Comparison of ENCODE assay signal across 11 cellular contexts in the genomic region with DNA sequence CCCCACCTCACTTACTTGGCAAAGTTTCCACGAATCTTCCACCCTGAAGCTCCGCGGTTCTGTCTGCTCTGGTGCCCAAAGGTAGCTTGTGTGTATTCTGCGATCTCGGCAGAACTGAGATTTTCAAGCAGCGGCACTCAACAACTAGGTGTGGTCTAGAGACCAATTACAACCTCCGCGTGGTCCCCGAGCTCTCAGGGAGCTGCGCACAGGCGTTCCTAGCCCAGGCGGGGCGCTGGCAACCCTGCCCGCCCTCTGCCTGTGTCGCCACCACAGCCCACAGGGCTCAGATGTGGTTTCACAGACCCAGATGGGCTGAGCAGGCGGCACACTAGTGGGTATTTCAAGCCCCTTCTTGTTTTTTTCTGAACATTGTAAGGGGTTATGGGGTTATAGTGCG. TPM values are rescaled to one million over a fixed set of nuclear protein-coding genes. Genes with fewer than 3 reads are reported as not detected.
DNase-seq lines count a peak whose midpoint lies in the region; ATAC-seq, FAIRE-seq and TF ChIP-seq lines count a peak whose summit lies in the region.
"Had no signal": no experiment of that assay in that cellular context is flagged by ENCODE, and none has a peak within 500 bp of the region (broad histone marks: within the 10 kb centered on the region; RNA-seq: fewer than 3 reads in every experiment).

No MANE protein-coding gene starts in this region.

- H3K27ac ChIP-seq in HepG2 (ENCODE audit: extremely low read length, insufficient read depth, low read length), result no peak overlapping the region
- no peak overlapping the region for H3K27ac ChIP-seq in smooth muscle cell (ENCODE audit: low read depth)

- TF ChIP-seq CTCF in brain (conservative IDR thresholded peaks at IDR 0.05), result no peak
- TF ChIP-seq CTCF in HepG2 (CRISPR knock-in tag; IDR thresholded peaks at IDR 0.05), result no peak
- TF ChIP-seq CTCF in smooth muscle cell (IDR thresholded peaks at IDR 0.05; ENCODE audit: borderline replicate concordance, insufficient read depth, poor library complexity, severe bottlenecking), result no peak

- in situ Hi-C loops in HepG2 (cut with HindIII; ENCODE audit: extremely low pct_ligation_motif_present, low pct_unique_long_range_greater_than_20kb), result no loop called here

- BruUV-seq in HepG2 (replicated peaks; lab: Mats Ljungman, UMichigan), result no TSS peak

- H3K9me3 Mint-ChIP-seq in brain, result no peaks in the 10 kb centered on the region

- peak; percentile 30 for DNase-seq in activated CD4-positive, alpha-beta T cell treated with anti-CD3 and anti-CD28 coated beads for 48 hours
- DNase-seq in activated CD4-positive, alpha-beta T cell treated with anti-CD3 and anti-CD28 coated beads for 1 hour, result no peak
- DNase-seq in SW480 (ENCODE audit: low spot score), result peak; percentile 76
- DNase-seq in stimulated activated CD8-positive, alpha-beta memory T cell treated with anti-CD3 and anti-CD28 coated beads, Interleukin-7, amount 100 ng/mL, for 24 hours (ENCODE audit: low read depth), result peak; percentile 25
- no peak for DNase-seq in NK-92 (lab: John Stamatoyannopoulos, UW; ENCODE audit: unreplicated experiment)
- DNase-seq in HepG2 (ENCODE audit: low spot score), result no peak
- DNase-seq in smooth muscle cell (lab: John Stamatoyannopoulos, UW; ENCODE audit: unreplicated experiment), result no peak
- DNase-seq: C1 segment of cervical spinal cord, HCEC 1CT had no signal

- H3K4me1 ChIP-seq in HepG2 (ENCODE audit: insufficient read depth, low read length) (peaks cover 25% of the 10 kb centered on the region), smooth muscle cell (ENCODE audit: low read depth) (peaks cover 16% of the 10 kb centered on the region)

- peaks cover 7% of the 10 kb centered on the region for H3F3A ChIP-seq in smooth muscle cell (ENCODE audit: low read depth)

- H3K36me3 Mint-ChIP-seq in brain, result peaks cover 27% of the 10 kb centered on the region

- H2AFZ ChIP-seq in HepG2 (ENCODE audit: low read length) (no peak overlapping the region), smooth muscle cell (ENCODE audit: low read depth) (no peak overlapping the region)

- WGBS in HepG2 (ENCODE audit: low lambda C conversion rate), result 99% methylated on average over 15 of the region's 17 CpGs
- 94% methylated on average over 17 of the region's 17 CpGs for WGBS in smooth muscle cell (ENCODE audit: low lambda C conversion rate)

- no peaks in the 10 kb centered on the region; a peak in 1 of 5 replicates for H3K27me3 ChIP-seq in HepG2 (ENCODE audit: control insufficient read depth in 1 of 2, insufficient read depth in 2 of 2, low read length in 2 of 2)
- no peaks in the 10 kb centered on the region for H3K27me3 ChIP-seq in smooth muscle cell (ENCODE audit: low read depth)
- H3K27me3 ChIP-seq: pancreas had no signal

- no peak for TF ChIP-seq POLR2A in HepG2 (IDR thresholded peaks at IDR 0.05; ENCODE audit: insufficient read depth in 1 of 2, low read depth in 2 of 2, low read length in 2 of 2)

- H3K79me2 ChIP-seq in HepG2 (ENCODE audit: insufficient read depth, low read length) (peaks cover 27% of the 10 kb centered on the region), smooth muscle cell (ENCODE audit: low read depth) (peaks cover 31% of the 10 kb centered on the region)

- H3K36me3 ChIP-seq in HepG2 (replicated peaks in 1 of 2; ENCODE audit: control insufficient read depth in 1 of 2, insufficient read depth in 2 of 2, low read length in 2 of 2) (peaks cover 3 to 23% of the 10 kb centered on the region in 2 experiments; a peak in 4 of 5 replicates), smooth muscle cell (ENCODE audit: low read depth) (peaks cover 6% of the 10 kb centered on the region)

- peaks cover 46% of the 10 kb centered on the region for H3K4me1 Mint-ChIP-seq in brain

- no peaks in the 10 kb centered on the region for H3K9me3 ChIP-seq in HepG2 (ENCODE audit: low read length)
- no peaks in the 10 kb centered on the region for H3K9me3 ChIP-seq in smooth muscle cell (replicated peaks; ENCODE audit: low read depth)
- H3K9me3 ChIP-seq: pancreas had no signal

- H4K20me1 ChIP-seq in HepG2 (ENCODE audit: insufficient read depth, low read length) (peaks cover 15% of the 10 kb centered on the region; the same call in 1 of the 2 replicates), smooth muscle cell (ENCODE audit: low read depth) (peaks cover 32% of the 10 kb centered on the region)

- H3K27me3 Mint-ChIP-seq in brain, result peaks cover 11% of the 10 kb centered on the region

- H3K9ac ChIP-seq in HepG2 (ENCODE audit: insufficient read depth, low read depth, low read length), result no peak overlapping the region
- H3K9ac ChIP-seq in smooth muscle cell (ENCODE audit: low read depth), result no peak overlapping the region

- POLR2A ChIA-PET in HepG2 (lab: Yijun Ruan, JAX), result no interaction called here

- H3K4me3 ChIP-seq in HepG2 (replicated peaks in 1 of 3; ENCODE audit: insufficient read depth in 1 of 3, low read depth in 2 of 3, low read length in 3 of 3) (no peak overlapping the region), smooth muscle cell (no peak overlapping the region)

- TF ChIP-seq EP300 in HepG2 (IDR thresholded peaks at IDR 0.05; ENCODE audit: low read depth in 2 of 2, low read length in 2 of 2) (no peak), HepG2 (CRISPR knock-in tag; IDR thresholded peaks at IDR 0.05; ENCODE audit: borderline replicate concordance) (no peak)

- H3K4me2 ChIP-seq in HepG2 (ENCODE audit: low read depth, low read length) (no peak overlapping the region), smooth muscle cell (no peak overlapping the region)

- ATAC-seq in HepG2, result no peak
- ATAC-seq: pancreas had no signal

- peak overlapping the region; percentile 79 to 99 (median 92) for H3K4me3 Mint-ChIP-seq in brain

- CTCF ChIA-PET in HepG2 (lab: Yijun Ruan, JAX; ENCODE audit: low intra/inter-chr PET ratio, low total read pairs), result no interaction called here

- H3K27ac Mint-ChIP-seq in brain, result peak overlapping the region in 4 of 5 experiments; percentile 58 to 94 (median 72)

- no peak for TF ChIP-seq RAD21 in HepG2 (CRISPR knock-in tag; IDR thresholded peaks at IDR 0.05)

- no peak for FAIRE-seq in HepG2 (lab: Jason Lieb, UNC)
- FAIRE-seq: pancreas had no signal

- intact Hi-C loops in HepG2 (cut with micrococcal nuclease; ENCODE audit: unreplicated experiment), result no loop called here

RNA-seq across cellular contexts. Expression of a gene that starts 1.5 kb away (rescaled TPM):
- polyA plus RNA-seq in brain (ENCODE audit: insufficient read depth, low read depth, low replicate concordance), result 76.7 TPM
- 70.9 and 82.4 TPM in 2 replicates for total RNA-seq in HepG2 (2016; rRNA removed; fragmentation: Illumina TruSeq; extraction: Trizol)
- 20.0 and 22.9 TPM in 2 replicates for total RNA-seq in HepG2 (2016; cell fraction: cytosol; rRNA removed; fragmentation: Illumina TruSeq; extraction: Trizol; ENCODE audit: low read depth)
- 69.5 and 88.5 TPM in 2 replicates for total RNA-seq in HepG2 (2016; cell fraction: insoluble cytoplasmic fraction; rRNA removed; fragmentation: Illumina TruSeq; extraction: Trizol)
- total RNA-seq in HepG2 (2016; cell fraction: membrane; rRNA removed; fragmentation: Illumina TruSeq; extraction: Trizol), result 38.1 and 41.9 TPM in 2 replicates
- total RNA-seq in HepG2 (2016; cell fraction: nucleus; rRNA removed; fragmentation: Illumina TruSeq; extraction: Trizol), result 32.8 and 33.7 TPM in 2 replicates
- 19.4 and 20.7 TPM in 2 replicates for polyA plus RNA-seq in HepG2 (2011; rRNA removed)
- 28.6 and 29.8 TPM in 2 replicates for polyA plus RNA-seq in HepG2 (2011; cell fraction: cytosol; rRNA removed)
- 20.6 and 25.2 TPM in 2 replicates for polyA plus RNA-seq in HepG2 (2011; cell fraction: nucleus; rRNA removed)
- polyA plus RNA-seq in HepG2 (2012), result 30.0 and 42.8 TPM in 2 replicates
- 14.9 and 15.9 TPM in 2 replicates for polyA plus RNA-seq in HepG2 (2016; cell fraction: cytosol; fragmentation: Illumina TruSeq; extraction: Trizol; ENCODE audit: low read depth)
- 79.4 and 80.8 TPM in 2 replicates for polyA plus RNA-seq in HepG2 (2016; cell fraction: insoluble cytoplasmic fraction; fragmentation: Illumina TruSeq; extraction: Trizol; ENCODE audit: low read depth)
- polyA plus RNA-seq in HepG2 (2016; cell fraction: membrane; fragmentation: Illumina TruSeq; extraction: Trizol; ENCODE audit: low read depth), result 26.6 and 28.0 TPM in 2 replicates
- 44.1 and 48.9 TPM in 2 replicates for polyA plus RNA-seq in HepG2 (2016; cell fraction: nucleus; fragmentation: Illumina TruSeq; extraction: Trizol; ENCODE audit: insufficient read depth, low read depth)
- polyA minus RNA-seq in HepG2 (2011; rRNA and poly(A)+ RNA removed; ENCODE audit: low replicate concordance), result 24.3 and 31.1 TPM in 2 replicates
- 17.2 and 17.3 TPM in 2 replicates for polyA minus RNA-seq in HepG2 (2011; cell fraction: cytosol; rRNA and poly(A)+ RNA removed)
- 32.8 and 37.0 TPM in 2 replicates for polyA minus RNA-seq in HepG2 (2011; cell fraction: nucleus; rRNA and poly(A)+ RNA removed)
- 68.8 and 72.4 TPM in 2 replicates for total RNA-seq in smooth muscle cell
- polyA plus RNA-seq in smooth muscle cell, result 76.2 and 82.6 TPM in 2 replicates

RNA-seq across cellular contexts. Expression of a gene that starts 23.8 kb away (rescaled TPM):
- 1.3 TPM for polyA plus RNA-seq in brain (ENCODE audit: insufficient read depth, low read depth, low replicate concordance)
- total RNA-seq in HepG2 (2016; rRNA removed; fragmentation: Illumina TruSeq; extraction: Trizol), result 0.04 TPM in 1 of 2 replicates, not detected in the other
- not detected in 2 replicates for total RNA-seq in HepG2 (2016; cell fraction: cytosol; rRNA removed; fragmentation: Illumina TruSeq; extraction: Trizol; ENCODE audit: low read depth)
- total RNA-seq in HepG2 (2016; cell fraction: insoluble cytoplasmic fraction; rRNA removed; fragmentation: Illumina TruSeq; extraction: Trizol), result not detected in 2 replicates
- total RNA-seq in HepG2 (2016; cell fraction: membrane; rRNA removed; fragmentation: Illumina TruSeq; extraction: Trizol), result not detected in 2 replicates
- total RNA-seq in HepG2 (2016; cell fraction: nucleus; rRNA removed; fragmentation: Illumina TruSeq; extraction: Trizol), result not detected in 2 replicates
- 0.21 and 0.57 TPM in 2 replicates for polyA plus RNA-seq in HepG2 (2011; rRNA removed)
- polyA plus RNA-seq in HepG2 (2011; cell fraction: cytosol; rRNA removed), result 0.10 and 0.27 TPM in 2 replicates
- polyA plus RNA-seq in HepG2 (2011; cell fraction: nucleus; rRNA removed), result 0.32 and 0.38 TPM in 2 replicates
- 0.23 and 0.41 TPM in 2 replicates for polyA plus RNA-seq in HepG2 (2012)
- not detected in 2 replicates for polyA plus RNA-seq in HepG2 (2016; cell fraction: cytosol; fragmentation: Illumina TruSeq; extraction: Trizol; ENCODE audit: low read depth)
- polyA plus RNA-seq in HepG2 (2016; cell fraction: insoluble cytoplasmic fraction; fragmentation: Illumina TruSeq; extraction: Trizol; ENCODE audit: low read depth), result not detected in 2 replicates
- polyA plus RNA-seq in HepG2 (2016; cell fraction: membrane; fragmentation: Illumina TruSeq; extraction: Trizol; ENCODE audit: low read depth), result not detected in 2 replicates
- polyA plus RNA-seq in HepG2 (2016; cell fraction: nucleus; fragmentation: Illumina TruSeq; extraction: Trizol; ENCODE audit: insufficient read depth, low read depth), result not detected in 2 replicates
- 0.14 and 1.1 TPM in 2 replicates for polyA minus RNA-seq in HepG2 (2011; rRNA and poly(A)+ RNA removed; ENCODE audit: low replicate concordance)
- polyA minus RNA-seq in HepG2 (2011; cell fraction: cytosol; rRNA and poly(A)+ RNA removed), result not detected in 2 replicates
- polyA minus RNA-seq in HepG2 (2011; cell fraction: nucleus; rRNA and poly(A)+ RNA removed), result 0.52 TPM in 1 of 2 replicates, not detected in the other
- total RNA-seq in smooth muscle cell, result not detected in 2 replicates
- polyA plus RNA-seq in smooth muscle cell, result 0.93 and 3.2 TPM in 2 replicates

RNA-seq across cellular contexts. Expression of a gene that starts 39.0 kb away (rescaled TPM):
- polyA plus RNA-seq in brain (ENCODE audit: insufficient read depth, low read depth, low replicate concordance), result 13.2 TPM
- total RNA-seq in HepG2 (2016; rRNA removed; fragmentation: Illumina TruSeq; extraction: Trizol), result 43.6 and 58.0 TPM in 2 replicates
- 6.4 and 6.6 TPM in 2 replicates for total RNA-seq in HepG2 (2016; cell fraction: cytosol; rRNA removed; fragmentation: Illumina TruSeq; extraction: Trizol; ENCODE audit: low read depth)
- total RNA-seq in HepG2 (2016; cell fraction: insoluble cytoplasmic fraction; rRNA removed; fragmentation: Illumina TruSeq; extraction: Trizol), result 41.8 and 55.7 TPM in 2 replicates
- 10.6 and 12.5 TPM in 2 replicates for total RNA-seq in HepG2 (2016; cell fraction: membrane; rRNA removed; fragmentation: Illumina TruSeq; extraction: Trizol)
- 20.1 and 24.7 TPM in 2 replicates for total RNA-seq in HepG2 (2016; cell fraction: nucleus; rRNA removed; fragmentation: Illumina TruSeq; extraction: Trizol)
- polyA plus RNA-seq in HepG2 (2011; rRNA removed), result 11.0 and 11.2 TPM in 2 replicates
- polyA plus RNA-seq in HepG2 (2011; cell fraction: cytosol; rRNA removed), result 8.9 and 12.7 TPM in 2 replicates
- polyA plus RNA-seq in HepG2 (2011; cell fraction: nucleus; rRNA removed), result 5.3 and 8.1 TPM in 2 replicates
- 17.4 and 19.9 TPM in 2 replicates for polyA plus RNA-seq in HepG2 (2012)
- polyA plus RNA-seq in HepG2 (2016; cell fraction: cytosol; fragmentation: Illumina TruSeq; extraction: Trizol; ENCODE audit: low read depth), result 4.0 TPM in 2 replicates
- 50.8 and 53.6 TPM in 2 replicates for polyA plus RNA-seq in HepG2 (2016; cell fraction: insoluble cytoplasmic fraction; fragmentation: Illumina TruSeq; extraction: Trizol; ENCODE audit: low read depth)
- 7.6 and 9.4 TPM in 2 replicates for polyA plus RNA-seq in HepG2 (2016; cell fraction: membrane; fragmentation: Illumina TruSeq; extraction: Trizol; ENCODE audit: low read depth)
- polyA plus RNA-seq in HepG2 (2016; cell fraction: nucleus; fragmentation: Illumina TruSeq; extraction: Trizol; ENCODE audit: insufficient read depth, low read depth), result 20.3 and 24.6 TPM in 2 replicates
- 11.1 and 14.7 TPM in 2 replicates for polyA minus RNA-seq in HepG2 (2011; rRNA and poly(A)+ RNA removed; ENCODE audit: low replicate concordance)
- polyA minus RNA-seq in HepG2 (2011; cell fraction: cytosol; rRNA and poly(A)+ RNA removed), result 12.5 and 14.8 TPM in 2 replicates
- polyA minus RNA-seq in HepG2 (2011; cell fraction: nucleus; rRNA and poly(A)+ RNA removed), result 10.7 and 11.2 TPM in 2 replicates
- 16.9 and 29.2 TPM in 2 replicates for total RNA-seq in smooth muscle cell
- 23.5 and 28.5 TPM in 2 replicates for polyA plus RNA-seq in smooth muscle cell

RNA-seq across cellular contexts. Expression of a gene that starts 44.4 kb away (rescaled TPM):
- polyA plus RNA-seq in brain (ENCODE audit: insufficient read depth, low read depth, low replicate concordance), result 1.7 TPM
- total RNA-seq in HepG2 (2016; rRNA removed; fragmentation: Illumina TruSeq; extraction: Trizol), result not detected in 2 replicates
- not detected in 2 replicates for total RNA-seq in HepG2 (2016; cell fraction: cytosol; rRNA removed; fragmentation: Illumina TruSeq; extraction: Trizol; ENCODE audit: low read depth)
- not detected in 2 replicates for total RNA-seq in HepG2 (2016; cell fraction: insoluble cytoplasmic fraction; rRNA removed; fragmentation: Illumina TruSeq; extraction: Trizol)
- total RNA-seq in HepG2 (2016; cell fraction: membrane; rRNA removed; fragmentation: Illumina TruSeq; extraction: Trizol), result not detected in 2 replicates
- total RNA-seq in HepG2 (2016; cell fraction: nucleus; rRNA removed; fragmentation: Illumina TruSeq; extraction: Trizol), result not detected in 2 replicates
- not detected in 2 replicates for polyA plus RNA-seq in HepG2 (2011; rRNA removed)
- polyA plus RNA-seq in HepG2 (2011; cell fraction: cytosol; rRNA removed), result not detected in 2 replicates
- not detected in 2 replicates for polyA plus RNA-seq in HepG2 (2011; cell fraction: nucleus; rRNA removed)
- not detected in 2 replicates for polyA plus RNA-seq in HepG2 (2012)
- not detected in 2 replicates for polyA plus RNA-seq in HepG2 (2016; cell fraction: cytosol; fragmentation: Illumina TruSeq; extraction: Trizol; ENCODE audit: low read depth)
- polyA plus RNA-seq in HepG2 (2016; cell fraction: insoluble cytoplasmic fraction; fragmentation: Illumina TruSeq; extraction: Trizol; ENCODE audit: low read depth), result not detected in 2 replicates
- not detected in 2 replicates for polyA plus RNA-seq in HepG2 (2016; cell fraction: membrane; fragmentation: Illumina TruSeq; extraction: Trizol; ENCODE audit: low read depth)
- 0.68 TPM in 1 of 2 replicates, not detected in the other for polyA plus RNA-seq in HepG2 (2016; cell fraction: nucleus; fragmentation: Illumina TruSeq; extraction: Trizol; ENCODE audit: insufficient read depth, low read depth)
- polyA minus RNA-seq in HepG2 (2011; rRNA and poly(A)+ RNA removed; ENCODE audit: low replicate concordance), result not detected in 2 replicates
- polyA minus RNA-seq in HepG2 (2011; cell fraction: cytosol; rRNA and poly(A)+ RNA removed), result not detected in 2 replicates
- not detected in 2 replicates for polyA minus RNA-seq in HepG2 (2011; cell fraction: nucleus; rRNA and poly(A)+ RNA removed)
- total RNA-seq in smooth muscle cell, result 1.3 TPM in 1 of 2 replicates, not detected in the other
- 0.38 and 0.77 TPM in 2 replicates for polyA plus RNA-seq in smooth muscle cell

RNA-seq across cellular contexts. Expression of a gene that starts 53.3 kb away (rescaled TPM):
- polyA plus RNA-seq in brain (ENCODE audit: insufficient read depth, low read depth, low replicate concordance), result not detected
- not detected in 2 replicates for total RNA-seq in HepG2 (2016; rRNA removed; fragmentation: Illumina TruSeq; extraction: Trizol)
- not detected in 2 replicates for total RNA-seq in HepG2 (2016; cell fraction: cytosol; rRNA removed; fragmentation: Illumina TruSeq; extraction: Trizol; ENCODE audit: low read depth)
- not detected in 2 replicates for total RNA-seq in HepG2 (2016; cell fraction: insoluble cytoplasmic fraction; rRNA removed; fragmentation: Illumina TruSeq; extraction: Trizol)
- total RNA-seq in HepG2 (2016; cell fraction: membrane; rRNA removed; fragmentation: Illumina TruSeq; extraction: Trizol), result not detected in 2 replicates
- total RNA-seq in HepG2 (2016; cell fraction: nucleus; rRNA removed; fragmentation: Illumina TruSeq; extraction: Trizol), result not detected in 2 replicates
- not detected in 2 replicates for polyA plus RNA-seq in HepG2 (2011; rRNA removed)
- not detected in 2 replicates for polyA plus RNA-seq in HepG2 (2011; cell fraction: cytosol; rRNA removed)
- polyA plus RNA-seq in HepG2 (2011; cell fraction: nucleus; rRNA removed), result not detected in 2 replicates
- polyA plus RNA-seq in HepG2 (2012), result not detected in 2 replicates
- polyA plus RNA-seq in HepG2 (2016; cell fraction: cytosol; fragmentation: Illumina TruSeq; extraction: Trizol; ENCODE audit: low read depth), result not detected in 2 replicates
- polyA plus RNA-seq in HepG2 (2016; cell fraction: insoluble cytoplasmic fraction; fragmentation: Illumina TruSeq; extraction: Trizol; ENCODE audit: low read depth), result not detected in 2 replicates
- not detected in 2 replicates for polyA plus RNA-seq in HepG2 (2016; cell fraction: membrane; fragmentation: Illumina TruSeq; extraction: Trizol; ENCODE audit: low read depth)
- not detected in 2 replicates for polyA plus RNA-seq in HepG2 (2016; cell fraction: nucleus; fragmentation: Illumina TruSeq; extraction: Trizol; ENCODE audit: insufficient read depth, low read depth)
- polyA minus RNA-seq in HepG2 (2011; rRNA and poly(A)+ RNA removed; ENCODE audit: low replicate concordance), result not detected in 2 replicates
- polyA minus RNA-seq in HepG2 (2011; cell fraction: cytosol; rRNA and poly(A)+ RNA removed), result not detected in 2 replicates
- not detected in 2 replicates for polyA minus RNA-seq in HepG2 (2011; cell fraction: nucleus; rRNA and poly(A)+ RNA removed)
- total RNA-seq in smooth muscle cell, result not detected in 2 replicates
- not detected in 2 replicates for polyA plus RNA-seq in smooth muscle cell
- total RNA-seq: pancreas had no signal
- polyA plus RNA-seq: pancreas had no signal

Comparison
In these comparisons a context has a peak if more than half of its experiments do, and no peak if none do; other contexts are left out.
1. DNase-seq: peak in activated CD4-positive, alpha-beta T cell treated with anti-CD3 and anti-CD28 coated beads for 48 hours (single experiment), SW480 (single experiment) and stimulated activated CD8-positive, alpha-beta memory T cell treated with anti-CD3 and anti-CD28 coated beads, Interleukin-7, amount 100 ng/mL, for 24 hours (single experiment); none in activated CD4-positive, alpha-beta T cell treated with anti-CD3 and anti-CD28 coated beads for 1 hour (single experiment), NK-92 (single experiment), HepG2 (single experiment) and smooth muscle cell (single experiment).